Comparison of ENCODE assay signal across 37 cellular contexts in the genomic region with DNA sequence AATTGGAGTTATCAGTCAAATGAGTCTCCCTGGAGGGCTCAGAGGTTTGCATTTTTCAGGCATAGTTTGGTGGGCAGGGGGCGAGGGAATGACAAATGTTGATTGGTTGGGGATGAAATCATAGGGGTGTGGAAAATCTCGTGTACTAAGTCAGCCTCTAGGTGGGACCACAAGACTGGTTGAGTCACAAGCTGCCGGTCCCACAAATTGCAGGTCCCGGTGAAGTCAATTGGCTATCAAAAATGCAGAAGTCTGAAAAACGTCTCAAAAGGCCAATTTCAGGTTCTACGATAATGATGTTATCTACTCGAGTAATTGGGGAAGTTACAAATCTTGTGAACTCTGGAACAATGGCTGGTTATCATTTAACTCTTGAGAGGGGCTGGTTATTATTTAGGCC.
A peak's percentile ranks its signal among the peaks of the same experiment; 100 is the strongest.
DNase-seq lines count a peak whose midpoint lies in the region; ATAC-seq and TF ChIP-seq lines count a peak whose summit lies in the region.
"Had no signal": no experiment of that assay in that cellular context is flagged by ENCODE, and none has a peak within 500 bp of the region (broad histone marks: within the 10 kb centered on the region; RNA-seq: fewer than 3 reads in every experiment).

No MANE protein-coding gene starts in this region.

- no peaks in the 10 kb centered on the region for H3K27me3 ChIP-seq in ascending aorta
- H3K27me3 ChIP-seq: BE2C, right atrium auricular region, suprapubic skin, vagina had no signal

- no peak for TF ChIP-seq POLR2A in GM18505 (IDR thresholded peaks at IDR 0.05; ENCODE audit: borderline replicate concordance, extremely low read depth, insufficient read depth, insufficient read length)

- intact Hi-C loops in ascending aorta (cut with DNase I): loop anchor here (5.0 to 10.0 kb wide), 2 partner anchors 109 to 302 kb away; no protein-coding TSS in a partner anchor

- ATAC-seq in GM18505 (IDR thresholded peaks at IDR 0.05; ENCODE audit: unreplicated experiment) (no peak), GM18858 (IDR thresholded peaks at IDR 0.05; ENCODE audit: unreplicated experiment) (no peak)
- ATAC-seq: A549, foreskin keratinocyte, heart right ventricle, PC-3, WTC11 had no signal

- H3K27ac ChIP-seq in ascending aorta: no peak overlapping the region
- H3K27ac ChIP-seq: A549, foreskin keratinocyte, heart right ventricle, right atrium auricular region, suprapubic skin, vagina had no signal

- H3K36me3 ChIP-seq in ascending aorta: no peaks in the 10 kb centered on the region
- H3K36me3 ChIP-seq: BE2C, heart right ventricle, right atrium auricular region, suprapubic skin, vagina had no signal

- H3K9me3 ChIP-seq in ascending aorta: no peaks in the 10 kb centered on the region
- H3K9me3 ChIP-seq: A549, BE2C, heart right ventricle, right atrium auricular region, suprapubic skin, vagina had no signal

- H3K4me1 ChIP-seq in ascending aorta: no peaks in the 10 kb centered on the region
- H3K4me1 ChIP-seq: A549, BE2C, foreskin keratinocyte, heart right ventricle, right atrium auricular region, suprapubic skin, vagina had no signal

- H3K4me3 ChIP-seq in ascending aorta (no peak overlapping the region), fibroblast of mammary gland (ENCODE audit: control insufficient read depth, low read depth, low read length) (no peak overlapping the region)
- H3K4me3 ChIP-seq: A549, heart right ventricle, right atrium auricular region, smooth muscle cell, suprapubic skin, vagina had no signal

- DNase-seq in AG20443 (ENCODE audit: low spot score): peak; percentile 32
- DNase-seq in NOMO-1 (lab: John Stamatoyannopoulos, UW; ENCODE audit: unreplicated experiment in 2 of 2): peak; percentile 79 to 93
- no peak for DNase-seq in ascending aorta (ENCODE audit: low spot score in 2 of 2)
- DNase-seq in fibroblast of mammary gland (ENCODE audit: low read depth): peak; percentile 22
- no peak for DNase-seq in SK-N-DZ (ENCODE audit: low spot score)
- DNase-seq in GM03348 (ENCODE audit: low spot score): no peak
- DNase-seq: activated CD4-positive, alpha-beta T cell treated with anti-CD3 and anti-CD28 coated beads, Interleukin-2, amount 10 ng/mL, durations not matched to agents 7 days and 5 days; activated effector memory CD4-positive, alpha-beta T cell treated with anti-CD3 and anti-CD28 coated beads, Interleukin-2, amount 50 U/mL, for 16 hours; activated naive CD8-positive, alpha-beta T cell treated with anti-CD3 and anti-CD28 coated beads for 36 hours; activated T-cell treated with anti-CD3 and anti-CD28 coated beads, Interleukin-2, amount 50 U/mL, for 1 hour; anterior cingulate cortex; BE2C; cortex of kidney; effector memory CD4-positive, alpha-beta T cell; EL; foreskin keratinocyte; H9; heart right ventricle; KG1; midbrain; naive B cell; NCI-H1436 treated with DMSO at 0.1 percent for 48 hours; NCI-H226; NCI-H82; PC-3; posterior cingulate gyrus; Right ventricle myocardium superior; stimulated activated CD4-positive, alpha-beta T cell treated with anti-CD3 and anti-CD28 coated beads, Interleukin-1b, Interleukin-23, amount 100 ng/mL, for 48 hours; stimulated activated naive CD4-positive, alpha-beta T cell treated with Interleukin-2 at 50 U/mL for 16 hours had no signal

- TF ChIP-seq CTCF in ascending aorta (IDR thresholded peaks at IDR 0.05) (peak in 2 of 3 experiments; percentile 32 to 47), fibroblast of mammary gland (conservative IDR thresholded peaks at IDR 0.05; ENCODE audit: control insufficient read depth, insufficient read depth, low read depth, low read length) (peak; percentile 3)

Comparison
In these comparisons a context has a peak if more than half of its experiments do, and no peak if none do; other contexts are left out.
1. DNase-seq: peak in AG20443 (single experiment), NOMO-1 (2 of 2) and fibroblast of mammary gland (single experiment); none in ascending aorta (0 of 2), SK-N-DZ (single experiment) and GM03348 (single experiment).